Comparison of ENCODE assay signal across 8 cellular contexts in genomic region chr11:65489061-65489705, GRCh38. TPM values are rescaled to one million over a fixed set of nuclear protein-coding genes. Genes with fewer than 3 reads are reported as not detected.
DNase-seq lines count a peak whose midpoint lies in the region; ATAC-seq lines count a peak whose summit lies in the region.

No MANE protein-coding gene starts in this region.

- peak overlapping the region; percentile 99 for H3K27ac ChIP-seq in caudate nucleus (ENCODE audit: low read depth, low read length)

- peak; percentile 15 for ATAC-seq in left colon
- ATAC-seq in GM21381 (IDR thresholded peaks at IDR 0.05; ENCODE audit: unreplicated experiment), result no peak
- no peak for ATAC-seq in HG03196 (IDR thresholded peaks at IDR 0.05; ENCODE audit: unreplicated experiment)
- no peak for ATAC-seq in GM21515 (IDR thresholded peaks at IDR 0.05; ENCODE audit: unreplicated experiment)

- intact Hi-C loops in left colon (cut with DNase I, micrococcal nuclease), result no loop called here

- DNase-seq in HK-2 (ENCODE audit: unreplicated experiment), result peak; percentile 89
- peak in 42 of 61 donors; percentile 37 to 91 (median 56) for DNase-seq in caudate nucleus (lab: John Stamatoyannopoulos, UW)
- peak; percentile 56 to 67 for DNase-seq in left colon
- DNase-seq in stromal cell of bone marrow (ENCODE audit: low read depth), result peak; percentile 72
- no peak for DNase-seq in stimulated activated CD8-positive, alpha-beta memory T cell treated with anti-CD3 and anti-CD28 coated beads, Interleukin-4, amount 100 ng/mL, for 48 hours

RNA-seq across cellular contexts. Expression of gene MALAT1, which starts 9.7 kb away (rescaled TPM):
- total RNA-seq in left colon, result 1,000 to 10,000 TPM; 7,483 to 9,013 TPM

RNA-seq across cellular contexts. Expression of gene SCYL1, which starts 35.7 kb away (rescaled TPM):
- 10 to 100 TPM; 58.4 to 70.8 TPM for total RNA-seq in left colon
